ENCODE assay signal across 21 cellular contexts in the genomic region with DNA sequence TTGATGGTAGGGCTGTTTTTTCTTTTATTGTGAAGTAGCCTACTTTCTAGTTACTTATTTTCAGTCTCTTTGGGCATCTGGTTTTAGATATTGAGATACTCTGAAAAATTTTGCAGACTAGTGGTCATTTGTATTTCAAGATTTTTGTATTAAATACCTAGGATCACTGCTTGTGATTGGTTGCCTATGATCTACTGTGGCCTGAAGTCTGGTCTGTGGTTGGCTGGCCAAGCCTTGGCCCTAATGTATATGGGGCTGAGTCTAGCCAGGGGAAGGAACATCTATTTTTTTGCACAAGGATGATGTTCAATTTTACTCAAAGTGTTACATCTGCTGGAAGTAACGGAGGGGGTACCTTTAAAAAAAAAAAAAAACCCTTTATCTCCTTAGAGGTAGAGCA. TPM values are rescaled to one million over a fixed set of nuclear protein-coding genes. Genes with fewer than 3 reads are reported as not detected.
"Had no signal": no experiment of that assay in that cellular context is flagged by ENCODE, and none has a peak within 500 bp of the region (broad histone marks: within the 10 kb centered on the region; RNA-seq: fewer than 3 reads in every experiment).

No MANE protein-coding gene starts in this region.

RNA-seq across cellular contexts. Expression of a gene that starts 38.0 kb away (rescaled TPM):
- total RNA-seq: activated naive CD4-positive, alpha-beta T cell treated with anti-CD3 and anti-CD28 coated beads for 36 hours; activated naive CD4-positive, alpha-beta T cell treated with anti-CD3 and anti-CD28 coated beads, Interleukin-2, amount 50 U/mL, for 72 hours; activated naive CD8-positive, alpha-beta T cell treated with anti-CD3 and anti-CD28 coated beads for 36 hours; activated naive CD8-positive, alpha-beta T cell treated with anti-CD3 and anti-CD28 coated beads, Interleukin-2, amount 10 ng/mL, durations not matched to agents 7 days and 5 days; activated T-cell treated with anti-CD3 and anti-CD28 coated beads, Interleukin-2, amount 50 U/mL, for 4 hours; activated T-cell treated with anti-CD3 and anti-CD28 coated beads, Interleukin-2, amount 50 U/mL, for 72 hours; activated T-helper 1 cell treated with anti-CD3 and anti-CD28 coated beads, Interleukin-12 subunit alpha, Interleukin-12 subunit beta, Interleukin-2, Interleukin-4 antibody, amounts not matched to agents 30 ng/mL and 10 ng/mL and 1 ng/mL, durations not matched to agents 14 hours and 24 hours and 36 hours; activated T-helper 17 cell treated with anti-CD3 and anti-CD28 coated beads, Interleukin-2, amount 50 U/mL, for 72 hours; activated T-helper 2 cell treated with anti-CD3 and anti-CD28 coated beads, Interferon-gamma antibody, Interleukin-2, Interleukin-4, amounts not matched to agents 10 μg/mL and 5 μg/mL and 100 μg/mL, durations not matched to agents 14 hours and 24 hours and 36 hours; adrenal gland; aorta; ascending aorta; astrocyte; body of pancreas; breast epithelium; bronchial epithelial cell; cardiac muscle cell; cardiac septum; cerebellum; chondrocyte had no signal
- polyA plus RNA-seq: adipose tissue, adrenal gland, aorta had no signal
